1 cellular context compared by ENCODE assay signal in genomic region chr1:171221665-171222591, GRCh38.
TF ChIP-seq lines count a peak whose summit lies in the region.

No MANE protein-coding gene starts in this region.

TF ChIP-seq in GM23338, 12 proteins besides CTCF, POLR2A, EP300 and RAD21 (continued from another document):
- TF ChIP-seq ETS1 (IDR thresholded peaks at IDR 0.05) (no peak), EZH2phosphoT487 (IDR thresholded peaks at IDR 0.05; ENCODE audit: unreplicated experiment) (no peak)
